ENCODE assay signal across 8 cellular contexts in genomic region chr1:100463809-100464424, GRCh38.
DNase-seq lines count a peak whose midpoint lies in the region; ATAC-seq lines count a peak whose summit lies in the region.

No MANE protein-coding gene starts in this region.

- H3K27ac ChIP-seq in mesendoderm (ENCODE audit: low read depth, low read length), result no peak overlapping the region

- H3K4me1 ChIP-seq in mesendoderm (ENCODE audit: control insufficient read depth, low read depth, low read length), result peaks cover 7% of the 10 kb centered on the region

- no peak overlapping the region for H3K56ac ChIP-seq in mesendoderm (ENCODE audit: low read length)

- H4K8ac ChIP-seq in mesendoderm (ENCODE audit: low read depth, low read length), result no peak overlapping the region

- H2BK120ac ChIP-seq in mesendoderm (ENCODE audit: low read depth, low read length), result no peak overlapping the region

- no peak overlapping the region for H3K9ac ChIP-seq in mesendoderm (ENCODE audit: low read length)

- H2BK5ac ChIP-seq in mesendoderm (ENCODE audit: low read length), result no peak overlapping the region

- H3K36me3 ChIP-seq in mesendoderm (ENCODE audit: control insufficient read depth, insufficient read depth, low read length), result no peaks in the 10 kb centered on the region

- no peak overlapping the region for H3K4ac ChIP-seq in mesendoderm (ENCODE audit: low read depth, low read length)

- peaks cover 35% of the 10 kb centered on the region for H3K4me1 Mint-ChIP-seq in stimulated activated naive CD8-positive, alpha-beta T cell treated with anti-CD3 and anti-CD28 coated beads, Interleukin-15, Interleukin-2, amounts not matched to agents 100 ng/mL and 50 ng/mL, for 24 hours (ENCODE audit: low read depth)

- H4K5ac ChIP-seq in mesendoderm (ENCODE audit: low read length), result no peak overlapping the region

- no CpG with 5 or more reads among the region's 10 CpGs for WGBS in mesendoderm (ENCODE audit: extremely low coverage, insufficient coverage, low lambda C conversion rate)

- no peak overlapping the region for H2BK15ac ChIP-seq in mesendoderm (replicated peaks; ENCODE audit: low read depth)

- H2AK5ac ChIP-seq in mesendoderm (ENCODE audit: low read length), result no peak overlapping the region

- no peaks in the 10 kb centered on the region for H3K27me3 Mint-ChIP-seq in stimulated activated naive CD8-positive, alpha-beta T cell treated with anti-CD3 and anti-CD28 coated beads, Interleukin-15, Interleukin-2, amounts not matched to agents 100 ng/mL and 50 ng/mL, for 24 hours

- H3K79me2 ChIP-seq in mesendoderm (ENCODE audit: control insufficient read depth, insufficient read depth, low read length), result no peaks in the 10 kb centered on the region

- peak overlapping the region; percentile 54 for H3K4me3 Mint-ChIP-seq in stimulated activated naive CD8-positive, alpha-beta T cell treated with anti-CD3 and anti-CD28 coated beads, Interleukin-15, Interleukin-2, amounts not matched to agents 100 ng/mL and 50 ng/mL, for 24 hours

- no peaks in the 10 kb centered on the region for H3K79me1 ChIP-seq in mesendoderm (ENCODE audit: low read length)

- no peak overlapping the region for H3K4me2 ChIP-seq in mesendoderm (ENCODE audit: low read length)

- H3K27me3 ChIP-seq in mesendoderm (ENCODE audit: insufficient read depth, low read length, poor library complexity), result no peaks in the 10 kb centered on the region

- ATAC-seq in GM19035 (IDR thresholded peaks at IDR 0.05; ENCODE audit: unreplicated experiment), result peak; percentile 92
- peak; percentile 90 for ATAC-seq in HG03159 (IDR thresholded peaks at IDR 0.05; ENCODE audit: unreplicated experiment)

- H3K4me3 ChIP-seq in mesendoderm (ENCODE audit: low read length), result no peak overlapping the region

- peak; percentile 81 for DNase-seq in CD1c-positive myeloid dendritic cell (ENCODE audit: extremely low spot score)
- DNase-seq in NCI-H2227 (lab: John Stamatoyannopoulos, UW; ENCODE audit: unreplicated experiment), result peak; percentile 47
- peak; percentile 55 for DNase-seq in activated CD4-positive, alpha-beta T cell treated with anti-CD3 and anti-CD28 coated beads, Interleukin-2, amount 50 U/mL, for 1 hour
- peak; percentile 65 for DNase-seq in ecto neural progenitor cell (ENCODE audit: low spot score)
- DNase-seq in mesendoderm, result peak; percentile 87

- no peaks in the 10 kb centered on the region for H3K9me3 Mint-ChIP-seq in stimulated activated naive CD8-positive, alpha-beta T cell treated with anti-CD3 and anti-CD28 coated beads, Interleukin-15, Interleukin-2, amounts not matched to agents 100 ng/mL and 50 ng/mL, for 24 hours

- peak overlapping the region; percentile 90 for H3K27ac Mint-ChIP-seq in stimulated activated naive CD8-positive, alpha-beta T cell treated with anti-CD3 and anti-CD28 coated beads, Interleukin-15, Interleukin-2, amounts not matched to agents 100 ng/mL and 50 ng/mL, for 24 hours

- H3K18ac ChIP-seq in mesendoderm (ENCODE audit: low read length), result no peak overlapping the region

- no peak overlapping the region for H3K23ac ChIP-seq in mesendoderm (ENCODE audit: low read length)

- peaks cover 33% of the 10 kb centered on the region for H3K36me3 Mint-ChIP-seq in stimulated activated naive CD8-positive, alpha-beta T cell treated with anti-CD3 and anti-CD28 coated beads, Interleukin-15, Interleukin-2, amounts not matched to agents 100 ng/mL and 50 ng/mL, for 24 hours (ENCODE audit: low read depth)
